ENCODE assay signal across 8 cellular contexts in the genomic region with DNA sequence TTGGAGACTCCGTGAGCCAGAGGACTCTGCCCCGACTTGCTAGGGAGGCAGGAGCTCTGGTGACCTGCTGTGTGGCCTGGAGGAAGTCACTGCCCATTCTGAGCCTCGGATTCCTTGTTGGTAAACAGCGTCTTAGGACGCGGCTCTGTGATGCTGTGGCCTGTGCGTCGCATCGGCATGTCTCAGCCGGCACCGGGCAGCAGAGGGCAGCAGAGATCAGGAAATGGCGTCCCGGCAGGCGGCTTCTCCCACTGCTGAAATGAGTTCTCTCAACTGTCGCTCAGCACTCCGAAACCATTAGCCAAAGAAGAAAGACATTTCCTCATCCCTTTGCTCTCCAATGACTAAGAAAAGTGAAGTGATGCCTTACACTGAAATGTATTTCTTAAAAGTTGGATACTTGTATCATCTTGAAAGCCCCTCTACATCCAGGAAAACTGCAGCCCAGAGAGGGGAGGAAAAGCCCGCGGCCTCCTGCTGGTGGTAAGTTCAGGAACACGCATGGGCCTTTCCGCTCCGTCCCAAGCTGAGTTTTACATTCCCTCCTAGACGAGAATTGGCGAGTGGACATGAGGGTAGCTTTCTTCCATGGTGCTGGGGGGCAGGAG.
DNase-seq lines count a peak whose midpoint lies in the region; ATAC-seq and TF ChIP-seq lines count a peak whose summit lies in the region.

No MANE protein-coding gene starts in this region.

- ATAC-seq in right cardiac atrium = peak; percentile 85 to 91
- no peak for ATAC-seq in HG02840 (IDR thresholded peaks at IDR 0.05; ENCODE audit: low FRiP score, unreplicated experiment)

- H3K27me3 ChIP-seq in right cardiac atrium (ENCODE audit: control insufficient read depth, insufficient read depth) = no peaks in the 10 kb centered on the region

- WGBS in right cardiac atrium = 15% methylated on average over 23 of the region's 23 CpGs

- H3K9me3 Mint-ChIP-seq in HFFc6 = no peaks in the 10 kb centered on the region

- H3K27me3 Mint-ChIP-seq in HFFc6 (ENCODE audit: insufficient read depth) = peaks cover 9% of the 10 kb centered on the region

- H3K27ac ChIP-seq in angular gyrus (ENCODE audit: low read depth, low read length) = peak overlapping the region; percentile 10
- no peak overlapping the region for H3K27ac ChIP-seq in right cardiac atrium (ENCODE audit: low read length)

- TF ChIP-seq CTCF in GM12864 (IDR thresholded peaks at IDR 0.05; ENCODE audit: low read depth, low read length, missing control alignments) (peak; percentile 85), HFFc6 (IDR thresholded peaks at IDR 0.05) (peak; percentile 89)

- intact Hi-C loops in right cardiac atrium (cut with DNase I) = loop anchor here (5.0 to 10.0 kb wide), 5 partner anchors 652 to 952 kb away; partner anchors contain the start of gene FGFR2 (in 1 of the 4)

- peak; percentile 16 for DNase-seq in GM12864 (ENCODE audit: low read depth)
- peak; percentile 74 for DNase-seq in HFFc6
- peak; percentile 12 for DNase-seq in NCI-H128 (lab: John Stamatoyannopoulos, UW; ENCODE audit: unreplicated experiment)
- DNase-seq in T-helper 22 cell (ENCODE audit: low read depth) = peak; percentile 18
- peak; percentile 81 to 92 (median 92) for DNase-seq in right cardiac atrium
- DNase-seq in skeletal muscle cell (ENCODE audit: low read depth) = peak; percentile 30

- H3K4me3 ChIP-seq in GM12864 (ENCODE audit: low read depth, low read length) (no peak overlapping the region), right cardiac atrium (ENCODE audit: low read length) (no peak overlapping the region), skeletal muscle cell (ENCODE audit: low read depth, low read length) (no peak overlapping the region)

- peaks cover 6% of the 10 kb centered on the region; the same call in 1 of the 2 replicates for H3K4me1 Mint-ChIP-seq in HFFc6 (ENCODE audit: low read depth)

- peak overlapping the region; percentile 52 for H3K4me3 Mint-ChIP-seq in HFFc6

- no peaks in the 10 kb centered on the region for H3K4me1 ChIP-seq in right cardiac atrium (ENCODE audit: control insufficient read depth, insufficient read depth, low read length)

- no peaks in the 10 kb centered on the region for H3K36me3 Mint-ChIP-seq in HFFc6 (ENCODE audit: low read depth)

- no peak overlapping the region for H3K27ac Mint-ChIP-seq in HFFc6

- H3K9me3 ChIP-seq in right cardiac atrium (ENCODE audit: control insufficient read depth, low read length) = no peaks in the 10 kb centered on the region

Comparison
In these comparisons a context has a peak if more than half of its experiments do, and no peak if none do; other contexts are left out.
1. DNase-seq: peak in every context shown above with its lines; median percentile 92 in right cardiac atrium; 74 in HFFc6; 30 in skeletal muscle cell; 18 in T-helper 22 cell; 16 in GM12864; 12 in NCI-H128.